In genomic region chr1:39394598-39394997, GRCh38 we compare ENCODE assay signal across 1 cellular context.
TF ChIP-seq lines count a peak whose summit lies in the region.

No MANE protein-coding gene starts in this region.

TF ChIP-seq in SK-N-SH, 30 proteins besides CTCF, POLR2A, EP300 and RAD21 (continued from another document):
- no peak for TF ChIP-seq IRF3 (IDR thresholded peaks at IDR 0.05; ENCODE audit: low read depth, low read length)
- no peak for TF ChIP-seq TAF1 (IDR thresholded peaks at IDR 0.05; ENCODE audit: borderline replicate concordance, low read depth, low read length)
- TF ChIP-seq FOXJ3 (CRISPR knock-in tag; IDR thresholded peaks at IDR 0.05) = no peak
- TF ChIP-seq RCOR1 (IDR thresholded peaks at IDR 0.05; ENCODE audit: low read length) = no peak
- no peak for TF ChIP-seq ZBTB33 (IDR thresholded peaks at IDR 0.05; ENCODE audit: borderline replicate concordance, low read depth)
- TF ChIP-seq PBX3 (IDR thresholded peaks at IDR 0.05) = no peak
- TF ChIP-seq GABPA (IDR thresholded peaks at IDR 0.05; ENCODE audit: low read depth) = no peak
- no peak for TF ChIP-seq NRF1 (IDR thresholded peaks at IDR 0.05; ENCODE audit: low read depth, low read length)
- TF ChIP-seq POLR2AphosphoS5 (IDR thresholded peaks at IDR 0.05; ENCODE audit: low read depth, low read length) = no peak
- TF ChIP-seq USF1 (IDR thresholded peaks at IDR 0.05; ENCODE audit: borderline replicate concordance, low read depth) = no peak
- TF ChIP-seq RXRA (IDR thresholded peaks at IDR 0.05; ENCODE audit: borderline replicate concordance, low read depth) = no peak
- TF ChIP-seq YY1 (IDR thresholded peaks at IDR 0.05; ENCODE audit: low read depth) = no peak
- TF ChIP-seq GATA2 (CRISPR knock-in tag; IDR thresholded peaks at IDR 0.05) = no peak
- TF ChIP-seq JUND (IDR thresholded peaks at IDR 0.05) = no peak
